Comparison of ENCODE assay signal across 29 cellular contexts in genomic region chr16:54158986-54159385, GRCh38.
"Had no signal": no experiment of that assay in that cellular context is flagged by ENCODE, and none has a peak within 500 bp of the region (broad histone marks: within the 10 kb centered on the region; RNA-seq: fewer than 3 reads in every experiment).

No MANE protein-coding gene starts in this region.

- H3K4me1 ChIP-seq: colonic mucosa, esophagus muscularis mucosa, esophagus squamous epithelium, foreskin keratinocyte, gastrocnemius medialis, gastroesophageal sphincter, heart left ventricle, heart right ventricle had no signal

- H3K27me3 ChIP-seq: colonic mucosa, foreskin keratinocyte, gastrocnemius medialis, heart left ventricle, heart right ventricle had no signal

- H3K27ac ChIP-seq: colonic mucosa, coronary artery, dorsolateral prefrontal cortex, epithelial cell of prostate, esophagus muscularis mucosa, esophagus squamous epithelium, foreskin keratinocyte, gastrocnemius medialis, gastroesophageal sphincter, heart left ventricle, heart right ventricle had no signal

- H3K27ac Mint-ChIP-seq: dendritic cell treated with granulocyte-macrophage colony-stimulating factor and Interleukin-4, amounts not matched to agents 40 ng/mL and 50 ng/mL, for 4 days; effector memory CD8-positive, alpha-beta T cell; endodermal cell had no signal

- DNase-seq: colonic mucosa; cortex of kidney; dermis blood vessel endothelial cell; dorsolateral prefrontal cortex; effector CD4-positive, alpha-beta T cell; effector CD8-positive, alpha-beta T cell; effector memory CD4-positive, alpha-beta T cell; effector memory CD8-positive, alpha-beta T cell; endodermal cell; erythroblast; esophagus squamous epithelium; foreskin fibroblast; foreskin keratinocyte; foreskin melanocyte; gastrocnemius medialis; glutamatergic neuron; head of caudate nucleus; heart left ventricle; heart right ventricle had no signal

- H3K27me3 Mint-ChIP-seq: dendritic cell treated with granulocyte-macrophage colony-stimulating factor and Interleukin-4, amounts not matched to agents 40 ng/mL and 50 ng/mL, for 4 days had no signal

- FAIRE-seq: colon, endometrium, endothelial cell of umbilical vein, frontal cortex had no signal

- H3K9me3 ChIP-seq: colonic mucosa, esophagus squamous epithelium, gastrocnemius medialis, gastroesophageal sphincter, heart left ventricle, heart right ventricle had no signal

- H3K36me3 ChIP-seq: colonic mucosa, esophagus muscularis mucosa, esophagus squamous epithelium, gastrocnemius medialis, gastroesophageal sphincter, heart left ventricle, heart right ventricle had no signal

- H3K4me3 Mint-ChIP-seq: dendritic cell treated with granulocyte-macrophage colony-stimulating factor and Interleukin-4, amounts not matched to agents 40 ng/mL and 50 ng/mL, for 4 days; effector memory CD8-positive, alpha-beta T cell; endodermal cell had no signal

- H3K4me3 ChIP-seq: colonic mucosa, coronary artery, dorsolateral prefrontal cortex, esophagus muscularis mucosa, esophagus squamous epithelium, gastrocnemius medialis, gastroesophageal sphincter, heart left ventricle, heart right ventricle had no signal

- ATAC-seq: effector memory CD8-positive, alpha-beta T cell; esophagus mucosa; foreskin keratinocyte; gastrocnemius medialis; gastroesophageal sphincter; heart left ventricle had no signal
